30 cellular contexts compared by ENCODE assay signal in genomic region chr11:86641537-86642270, GRCh38.
"Had no signal": no experiment of that assay in that cellular context is flagged by ENCODE, and none has a peak within 500 bp of the region (broad histone marks: within the 10 kb centered on the region; RNA-seq: fewer than 3 reads in every experiment).

No MANE protein-coding gene starts in this region.

- H3K27me3 ChIP-seq: adrenal gland, brain microvascular endothelial cell, esophagus muscularis mucosa, neural progenitor cell, right atrium auricular region, stomach, suprapubic skin, upper lobe of right lung had no signal

- H3K4me1 Mint-ChIP-seq: neural progenitor cell, T-helper 17 cell had no signal

- H3K4me3 Mint-ChIP-seq: activated CD4-positive, alpha-beta memory T cell treated with anti-CD3 and anti-CD28 coated beads for 36 hours; activated naive CD4-positive, alpha-beta T cell treated with anti-CD3 and anti-CD28 coated beads for 36 hours; activated naive CD8-positive, alpha-beta T cell treated with anti-CD3 and anti-CD28 coated beads for 36 hours; activated T-helper 1 cell treated with anti-CD3 and anti-CD28 coated beads, Interleukin-12 subunit alpha, Interleukin-12 subunit beta, Interleukin-2, Interleukin-4 antibody, amounts not matched to agents 30 ng/mL and 10 ng/mL and 1 ng/mL, durations not matched to agents 14 hours and 24 hours and 36 hours; dendritic cell treated with granulocyte-macrophage colony-stimulating factor and Interleukin-4, amounts not matched to agents 40 ng/mL and 50 ng/mL, for 4 days; natural killer cell; neural progenitor cell; stimulated activated naive B cell treated with anti-CD40 and anti-IgM and Interleukin-4, amounts not matched to agents 10 μg/mL and 1 μg/mL and 100 μg/mL, for 72 hours; T-helper 17 cell had no signal

- H3K27me3 Mint-ChIP-seq: dendritic cell treated with granulocyte-macrophage colony-stimulating factor and Interleukin-4, amounts not matched to agents 40 ng/mL and 50 ng/mL, for 4 days had no signal

- H3K4me3 ChIP-seq: adrenal gland, esophagus muscularis mucosa, lower lobe of right lung, neural progenitor cell, right atrium auricular region, stomach, suprapubic skin, upper lobe of right lung had no signal

- H3K36me3 ChIP-seq: adrenal gland, brain microvascular endothelial cell, esophagus muscularis mucosa, lower lobe of right lung, neural progenitor cell, right atrium auricular region, stomach, suprapubic skin, upper lobe of right lung, WERI-Rb-1 had no signal

- H3K4me2 ChIP-seq: neural progenitor cell had no signal

- H3K9me3 Mint-ChIP-seq: activated CD4-positive, alpha-beta memory T cell treated with anti-CD3 and anti-CD28 coated beads for 36 hours; activated naive CD4-positive, alpha-beta T cell treated with anti-CD3 and anti-CD28 coated beads for 36 hours; dendritic cell treated with granulocyte-macrophage colony-stimulating factor and Interleukin-4, amounts not matched to agents 40 ng/mL and 50 ng/mL, for 4 days; natural killer cell had no signal

- H3K36me3 Mint-ChIP-seq: activated CD4-positive, alpha-beta memory T cell treated with anti-CD3 and anti-CD28 coated beads for 36 hours; natural killer cell; neural progenitor cell had no signal

- ATAC-seq: activated CD4-positive, CD25-positive, alpha-beta regulatory T cell treated with anti-CD3 and anti-CD28 coated beads, Interleukin-2, amount 50 U/mL, for 24 hours; left lobe of liver; lower lobe of right lung; natural killer cell; T-helper 17 cell; upper lobe of right lung had no signal

- H3K27ac Mint-ChIP-seq: activated CD4-positive, alpha-beta memory T cell treated with anti-CD3 and anti-CD28 coated beads for 36 hours; activated naive CD4-positive, alpha-beta T cell treated with anti-CD3 and anti-CD28 coated beads for 36 hours; activated naive CD8-positive, alpha-beta T cell treated with anti-CD3 and anti-CD28 coated beads for 36 hours; activated T-helper 1 cell treated with anti-CD3 and anti-CD28 coated beads, Interleukin-12 subunit alpha, Interleukin-12 subunit beta, Interleukin-2, Interleukin-4 antibody, amounts not matched to agents 30 ng/mL and 10 ng/mL and 1 ng/mL, durations not matched to agents 14 hours and 24 hours and 36 hours; dendritic cell treated with granulocyte-macrophage colony-stimulating factor and Interleukin-4, amounts not matched to agents 40 ng/mL and 50 ng/mL, for 4 days; natural killer cell; neural progenitor cell; stimulated activated naive B cell treated with anti-CD40 and anti-IgM and Interleukin-4, amounts not matched to agents 10 μg/mL and 1 μg/mL and 100 μg/mL, for 72 hours; T-helper 17 cell had no signal

- H3K9me3 ChIP-seq: adrenal gland, esophagus muscularis mucosa, lower lobe of right lung, right atrium auricular region, stomach, suprapubic skin, upper lobe of right lung had no signal

- H3K9ac ChIP-seq: neural progenitor cell had no signal

- DNase-seq: activated CD4-positive, alpha-beta memory T cell treated with anti-CD3 and anti-CD28 coated beads for 36 hours; activated CD4-positive, alpha-beta T cell treated with anti-CD3 and anti-CD28 coated beads for 48 hours; activated CD8-positive, alpha-beta memory T cell treated with anti-CD3 and anti-CD28 coated beads, Interleukin-2, amount 50 U/mL, for 4 hours; activated effector memory CD4-positive, alpha-beta T cell treated with anti-CD3 and anti-CD28 coated beads, Interleukin-2, amount 50 U/mL, for 16 hours; activated naive CD4-positive, alpha-beta T cell treated with anti-CD3 and anti-CD28 coated beads for 36 hours; activated naive CD8-positive, alpha-beta T cell treated with anti-CD3 and anti-CD28 coated beads for 36 hours; activated T-cell treated with anti-CD3 and anti-CD28 coated beads, Interleukin-2, amount 50 U/mL, for 1 hour; adrenal gland; brain microvascular endothelial cell; caudate nucleus; kidney glomerular epithelial cell; lower lobe of right lung; mesenchymal stem cell; natural killer cell; occipital lobe; stimulated activated CD4-positive, alpha-beta T cell treated with anti-CD3 and anti-CD28 coated beads, Interleukin-12 subunit alpha, Interleukin-12 subunit beta, amount 100 ng/mL, for 4 hours; stimulated activated naive B cell treated with anti-CD40 and anti-IgM and Interleukin-4, amounts not matched to agents 10 μg/mL and 1 μg/mL and 100 μg/mL, for 72 hours; stomach; T-helper 17 cell; T1000; upper lobe of right lung; WERI-Rb-1 had no signal

- H3K4me1 ChIP-seq: adrenal gland, lower lobe of right lung, right atrium auricular region, suprapubic skin had no signal

- H2AFZ ChIP-seq: neural progenitor cell had no signal

- H3K27ac ChIP-seq: adrenal gland, brain microvascular endothelial cell, esophagus muscularis mucosa, lower lobe of right lung, neural progenitor cell, stomach, suprapubic skin, upper lobe of right lung, WERI-Rb-1 had no signal
